ENCODE assay signal across 8 cellular contexts in genomic region chr4:48490012-48490679, GRCh38. TPM values are rescaled to one million over a fixed set of nuclear protein-coding genes. Genes with fewer than 3 reads are reported as not detected.
DNase-seq lines count a peak whose midpoint lies in the region; ATAC-seq and TF ChIP-seq lines count a peak whose summit lies in the region.

Gene ZAR1 (plus strand): TSS chr4:48490252. CDS start chr4:48490292, 40 bp downstream.

- no peaks in the 10 kb centered on the region for H3K36me3 Mint-ChIP-seq in CD8-positive, alpha-beta T cell
- no peaks in the 10 kb centered on the region for H3K36me3 Mint-ChIP-seq in natural killer cell treated with Interleukin-12 subunit alpha and Interleukin-12 subunit beta and Interleukin-15 and Interleukin-18, amount 100 ng/mL, for 72 hours

- peaks cover 32% of the 10 kb centered on the region for H3K27me3 ChIP-seq in CD8-positive, alpha-beta T cell (ENCODE audit: insufficient read depth, low read length)
- H3K27me3 ChIP-seq in ectodermal cell (ENCODE audit: control insufficient read depth, insufficient read depth, low read length, poor library complexity, severe bottlenecking) (peaks cover 49% of the 10 kb centered on the region), WERI-Rb-1 (ENCODE audit: insufficient read depth, low read depth, severe bottlenecking) (no peaks in the 10 kb centered on the region)

- H3K4me3 ChIP-seq in CD8-positive, alpha-beta T cell (ENCODE audit: low read depth, low read length), result peak within 1 kb of the TSS; percentile 23
- H3K4me3 ChIP-seq in ectodermal cell (ENCODE audit: insufficient read depth, low read depth, low read length), result peak within 1 kb of the TSS; percentile 31
- no peak within 1 kb of the TSS for H3K4me3 ChIP-seq in WERI-Rb-1 (ENCODE audit: low read depth, low read length)

- 4% methylated on average over 80 of the region's 80 CpGs for WGBS in ectodermal cell, 2 experiments

- peaks cover 8% of the 10 kb centered on the region for H3K4me1 ChIP-seq in CD8-positive, alpha-beta T cell (ENCODE audit: insufficient read depth, low read length)
- H3K4me1 ChIP-seq in ectodermal cell (ENCODE audit: control insufficient read depth, insufficient read depth, low read length), result peaks cover 4% of the 10 kb centered on the region

- no peaks in the 10 kb centered on the region for H3K9me3 Mint-ChIP-seq in CD8-positive, alpha-beta T cell
- H3K9me3 Mint-ChIP-seq in natural killer cell treated with Interleukin-12 subunit alpha and Interleukin-12 subunit beta and Interleukin-15 and Interleukin-18, amount 100 ng/mL, for 72 hours, result no peaks in the 10 kb centered on the region

- DNase-seq in CD8-positive, alpha-beta T cell, result no peak
- DNase-seq in NCI-H146 (lab: John Stamatoyannopoulos, UW) (peak; percentile 71), globus pallidus (ENCODE audit: low spot score) (no peak), WERI-Rb-1 (no peak)
- DNase-seq in natural killer cell treated with Interleukin-12 subunit alpha and Interleukin-12 subunit beta and Interleukin-15 and Interleukin-18, amount 100 ng/mL, for 72 hours (ENCODE audit: low spot score), result no peak

- peaks cover 42% of the 10 kb centered on the region for H3K27me3 Mint-ChIP-seq in CD8-positive, alpha-beta T cell (ENCODE audit: low read depth)
- peaks cover 15 to 38% of the 10 kb centered on the region in 2 donors for H3K27me3 Mint-ChIP-seq in natural killer cell treated with Interleukin-12 subunit alpha and Interleukin-12 subunit beta and Interleukin-15 and Interleukin-18, amount 100 ng/mL, for 72 hours

- peak; percentile 36 for ATAC-seq in CD8-positive, alpha-beta T cell
- peak; percentile 45 to 56 for ATAC-seq in natural killer cell treated with Interleukin-12 subunit alpha and Interleukin-12 subunit beta and Interleukin-15 and Interleukin-18, amount 100 ng/mL, for 72 hours
- ATAC-seq in GM19328 (IDR thresholded peaks at IDR 0.05; ENCODE audit: unreplicated experiment) (no peak), GM21360 (IDR thresholded peaks at IDR 0.05; ENCODE audit: unreplicated experiment) (no peak)

- intact Hi-C loops in CD8-positive, alpha-beta T cell (cut with DNase I, micrococcal nuclease), result no loop called here

- POLR2A ChIA-PET in CD8-positive, alpha-beta T cell (lab: Charles Lee), result interaction anchor here (1.2 kb wide), 1 partner anchor 9 kb away, joined by 3 read pairs; no protein-coding TSS in a partner anchor

- CTCF ChIA-PET in CD8-positive, alpha-beta T cell (lab: Charles Lee), result no interaction called here

- no peak for TF ChIP-seq CTCF in CD8-positive, alpha-beta T cell (IDR thresholded peaks at IDR 0.05)
- no peak for TF ChIP-seq CTCF in WERI-Rb-1 (IDR thresholded peaks at IDR 0.05; ENCODE audit: low read depth, low read length)

- H3K9me3 ChIP-seq in CD8-positive, alpha-beta T cell (ENCODE audit: low read length), result no peaks in the 10 kb centered on the region
- H3K9me3 ChIP-seq in ectodermal cell (ENCODE audit: control insufficient read depth, low read length), result no peaks in the 10 kb centered on the region
- H3K9me3 ChIP-seq in WERI-Rb-1 (ENCODE audit: severe bottlenecking), result peaks cover 8% of the 10 kb centered on the region

- peaks cover 6% of the 10 kb centered on the region for H3K4me1 Mint-ChIP-seq in CD8-positive, alpha-beta T cell (ENCODE audit: low read depth)
- no peaks in the 10 kb centered on the region for H3K4me1 Mint-ChIP-seq in natural killer cell treated with Interleukin-12 subunit alpha and Interleukin-12 subunit beta and Interleukin-15 and Interleukin-18, amount 100 ng/mL, for 72 hours (ENCODE audit: low read depth in 2 of 2)

- peak within 1 kb of the TSS; percentile 61 for H3K4me3 Mint-ChIP-seq in CD8-positive, alpha-beta T cell
- peak within 1 kb of the TSS; percentile 45 for H3K4me3 Mint-ChIP-seq in natural killer cell treated with Interleukin-12 subunit alpha and Interleukin-12 subunit beta and Interleukin-15 and Interleukin-18, amount 100 ng/mL, for 72 hours

- no peak within 1 kb of the TSS for H3K27ac Mint-ChIP-seq in CD8-positive, alpha-beta T cell
- no peak within 1 kb of the TSS for H3K27ac Mint-ChIP-seq in natural killer cell treated with Interleukin-12 subunit alpha and Interleukin-12 subunit beta and Interleukin-15 and Interleukin-18, amount 100 ng/mL, for 72 hours

- no peaks in the 10 kb centered on the region for H3K36me3 ChIP-seq in CD8-positive, alpha-beta T cell (ENCODE audit: insufficient read depth, low read length)
- H3K36me3 ChIP-seq in ectodermal cell (ENCODE audit: control insufficient read depth, insufficient read depth, low read length), result no peaks in the 10 kb centered on the region
- no peaks in the 10 kb centered on the region for H3K36me3 ChIP-seq in WERI-Rb-1

- no peak within 1 kb of the TSS for H3K27ac ChIP-seq in CD8-positive, alpha-beta T cell (ENCODE audit: low read depth, low read length)
- H3K27ac ChIP-seq in ectodermal cell (ENCODE audit: insufficient read depth, low read depth, low read length, poor library complexity, severe bottlenecking) (no peak within 1 kb of the TSS), WERI-Rb-1 (no peak within 1 kb of the TSS)

RNA-seq across cellular contexts. Expression of gene ZAR1, which starts in this region (rescaled TPM):
- not detected for total RNA-seq in CD8-positive, alpha-beta T cell
- not detected for polyA plus RNA-seq in ectodermal cell (2013, experiment 1 of 4)
- polyA plus RNA-seq in ectodermal cell (2013, experiment 2 of 4), result not detected
- polyA plus RNA-seq in ectodermal cell (2013, experiment 3 of 4), result not detected
- not detected for polyA plus RNA-seq in ectodermal cell (2013, experiment 4 of 4)
- total RNA-seq in natural killer cell treated with Interleukin-12 subunit alpha and Interleukin-12 subunit beta and Interleukin-15 and Interleukin-18, amount 100 ng/mL, for 72 hours, result not detected

Comparison
In these comparisons a context has a peak if more than half of its experiments do, and no peak if none do; other contexts are left out.
1. Peak in ATAC-seq and H3K4me3 ChIP-seq in CD8-positive, alpha-beta T cell; RNA of the gene not detected or under 1 TPM.
2. Peak in ATAC-seq in natural killer cell treated with Interleukin-12 subunit alpha and Interleukin-12 subunit beta and Interleukin-15 and Interleukin-18, amount 100 ng/mL, for 72 hours; RNA of the gene not detected or under 1 TPM.